Comparison of ENCODE assay signal across 10 cellular contexts in the genomic region with DNA sequence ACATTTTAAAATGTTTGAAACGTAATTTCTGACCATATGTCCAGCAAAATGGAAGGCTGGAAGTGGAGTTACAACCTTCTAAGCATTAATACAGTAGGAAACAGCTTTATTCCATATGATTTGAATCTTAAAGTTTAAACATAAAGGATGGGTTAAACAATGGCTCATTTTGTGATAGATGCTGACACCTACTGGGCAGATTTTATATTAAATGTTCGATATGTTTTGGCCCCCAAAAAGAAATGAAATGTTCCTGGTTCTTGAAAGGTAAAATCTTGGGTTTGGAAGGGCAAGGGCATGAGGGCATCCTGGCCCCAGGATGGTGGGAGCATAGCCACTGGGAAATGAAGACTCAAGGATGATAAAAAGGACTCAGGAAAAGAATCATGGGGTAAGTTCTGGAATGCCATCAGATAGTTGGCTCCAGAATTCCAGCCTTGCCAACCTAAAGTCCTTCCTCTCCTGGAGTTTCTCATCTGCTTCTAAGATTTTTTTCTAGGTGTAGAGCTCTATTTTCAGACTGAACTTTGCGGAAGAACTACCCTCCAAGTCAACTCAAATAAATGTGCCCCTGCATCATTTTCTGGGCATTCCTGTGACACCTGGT. TPM values are rescaled to one million over a fixed set of nuclear protein-coding genes. Genes with fewer than 3 reads are reported as not detected.
DNase-seq lines count a peak whose midpoint lies in the region; ATAC-seq and TF ChIP-seq lines count a peak whose summit lies in the region.
"Had no signal": no experiment of that assay in that cellular context is flagged by ENCODE, and none has a peak within 500 bp of the region (broad histone marks: within the 10 kb centered on the region; RNA-seq: fewer than 3 reads in every experiment).

No MANE protein-coding gene starts in this region.

- H3K9me3 Mint-ChIP-seq in chondrocyte (ENCODE audit: low read depth), result no peaks in the 10 kb centered on the region
- H3K9me3 Mint-ChIP-seq in osteocyte (ENCODE audit: unreplicated experiment), result no peaks in the 10 kb centered on the region
- no peaks in the 10 kb centered on the region for H3K9me3 Mint-ChIP-seq in activated CD4-positive, alpha-beta T cell treated with anti-CD3 and anti-CD28 coated beads, Interleukin-2, amount 10 ng/mL, durations not matched to agents 24 days and 14 days

- peak; percentile 13 for DNase-seq in NCI-H1105 treated with DMSO at 0.1 percent for 48 hours (lab: John Stamatoyannopoulos, UW)
- no peak for DNase-seq in NCI-H1105 (lab: John Stamatoyannopoulos, UW)
- peak; percentile 31 for DNase-seq in NB4 (ENCODE audit: low read depth)
- no peak for DNase-seq in chondrocyte (ENCODE audit: low spot score)
- no peak for DNase-seq in osteocyte (ENCODE audit: extremely low spot score, unreplicated experiment)
- DNase-seq in activated CD4-positive, alpha-beta T cell treated with anti-CD3 and anti-CD28 coated beads, Interleukin-2, amount 10 ng/mL, durations not matched to agents 24 days and 14 days, result no peak
- DNase-seq: left ventricle myocardium superior had no signal

- ATAC-seq in GM19463 (IDR thresholded peaks at IDR 0.05; ENCODE audit: unreplicated experiment), result no peak
- ATAC-seq in GM18861 (IDR thresholded peaks at IDR 0.05; ENCODE audit: unreplicated experiment), result no peak
- ATAC-seq: left ventricle myocardium superior had no signal

- H3K4me3 ChIP-seq in NB4 (ENCODE audit: low read depth, low read length), result no peak overlapping the region
- H3K4me3 ChIP-seq: BLaER1 had no signal

- H3K4me1 Mint-ChIP-seq in chondrocyte (ENCODE audit: low read depth) (no peaks in the 10 kb centered on the region), osteocyte (ENCODE audit: unreplicated experiment) (no peaks in the 10 kb centered on the region)
- no peaks in the 10 kb centered on the region for H3K4me1 Mint-ChIP-seq in activated CD4-positive, alpha-beta T cell treated with anti-CD3 and anti-CD28 coated beads, Interleukin-2, amount 10 ng/mL, durations not matched to agents 24 days and 14 days

- peaks cover 8% of the 10 kb centered on the region for H3K27me3 Mint-ChIP-seq in chondrocyte (ENCODE audit: low read depth)
- peaks cover 25% of the 10 kb centered on the region for H3K27me3 Mint-ChIP-seq in osteocyte (ENCODE audit: unreplicated experiment)
- H3K27me3 Mint-ChIP-seq in activated CD4-positive, alpha-beta T cell treated with anti-CD3 and anti-CD28 coated beads, Interleukin-2, amount 10 ng/mL, durations not matched to agents 24 days and 14 days, result no peaks in the 10 kb centered on the region

- intact Hi-C loops in activated CD4-positive, alpha-beta T cell treated with anti-CD3 and anti-CD28 coated beads, Interleukin-2, amount 10 ng/mL, durations not matched to agents 24 days and 14 days (cut with micrococcal nuclease), result loop anchor here (2.0 kb wide), 1 partner anchor 306 kb away; no protein-coding TSS in a partner anchor

- H3K27ac Mint-ChIP-seq in chondrocyte (ENCODE audit: unreplicated experiment) (no peak overlapping the region), osteocyte (ENCODE audit: unreplicated experiment) (no peak overlapping the region)
- H3K27ac Mint-ChIP-seq in activated CD4-positive, alpha-beta T cell treated with anti-CD3 and anti-CD28 coated beads, Interleukin-2, amount 10 ng/mL, durations not matched to agents 24 days and 14 days, result no peak overlapping the region

- H3K36me3 Mint-ChIP-seq in chondrocyte (ENCODE audit: low read depth) (no peaks in the 10 kb centered on the region), osteocyte (ENCODE audit: unreplicated experiment) (no peaks in the 10 kb centered on the region)
- H3K36me3 Mint-ChIP-seq in activated CD4-positive, alpha-beta T cell treated with anti-CD3 and anti-CD28 coated beads, Interleukin-2, amount 10 ng/mL, durations not matched to agents 24 days and 14 days (ENCODE audit: low read depth), result no peaks in the 10 kb centered on the region

- TF ChIP-seq POLR2A in NB4 (IDR thresholded peaks at IDR 0.05; ENCODE audit: extremely low read depth, insufficient read length), result no peak

- TF ChIP-seq CTCF in NB4 (IDR thresholded peaks at IDR 0.05; ENCODE audit: low read depth, low read length) (no peak), chondrocyte (IDR thresholded peaks at IDR 0.05) (peak; percentile 84), osteocyte (IDR thresholded peaks at IDR 0.05) (peak; percentile 65)

- H3K4me3 Mint-ChIP-seq in chondrocyte (ENCODE audit: unreplicated experiment) (no peak overlapping the region), osteocyte (ENCODE audit: unreplicated experiment) (no peak overlapping the region)
- no peak overlapping the region for H3K4me3 Mint-ChIP-seq in activated CD4-positive, alpha-beta T cell treated with anti-CD3 and anti-CD28 coated beads, Interleukin-2, amount 10 ng/mL, durations not matched to agents 24 days and 14 days

RNA-seq across cellular contexts. Expression of a gene that starts 34.6 kb away (rescaled TPM):
- total RNA-seq in chondrocyte (4.6 to 10.8 TPM (median 5.3 TPM) in 3 replicates), osteocyte (6.2 and 6.3 TPM in 2 replicates)
- 6.3 and 6.4 TPM in 2 replicates for total RNA-seq in activated CD4-positive, alpha-beta T cell treated with anti-CD3 and anti-CD28 coated beads, Interleukin-2, amount 10 ng/mL, durations not matched to agents 24 days and 14 days

Comparison
In these comparisons a context has a peak if more than half of its experiments do, and no peak if none do; other contexts are left out.
1. DNase-seq: peak in NCI-H1105 treated with DMSO at 0.1 percent for 48 hours (single experiment) and NB4 (single experiment); none in NCI-H1105 (single experiment), chondrocyte (single experiment), osteocyte (single experiment) and activated CD4-positive, alpha-beta T cell treated with anti-CD3 and anti-CD28 coated beads, Interleukin-2, amount 10 ng/mL, durations not matched to agents 24 days and 14 days (single experiment).